10 cellular contexts compared by ENCODE assay signal in the genomic region with DNA sequence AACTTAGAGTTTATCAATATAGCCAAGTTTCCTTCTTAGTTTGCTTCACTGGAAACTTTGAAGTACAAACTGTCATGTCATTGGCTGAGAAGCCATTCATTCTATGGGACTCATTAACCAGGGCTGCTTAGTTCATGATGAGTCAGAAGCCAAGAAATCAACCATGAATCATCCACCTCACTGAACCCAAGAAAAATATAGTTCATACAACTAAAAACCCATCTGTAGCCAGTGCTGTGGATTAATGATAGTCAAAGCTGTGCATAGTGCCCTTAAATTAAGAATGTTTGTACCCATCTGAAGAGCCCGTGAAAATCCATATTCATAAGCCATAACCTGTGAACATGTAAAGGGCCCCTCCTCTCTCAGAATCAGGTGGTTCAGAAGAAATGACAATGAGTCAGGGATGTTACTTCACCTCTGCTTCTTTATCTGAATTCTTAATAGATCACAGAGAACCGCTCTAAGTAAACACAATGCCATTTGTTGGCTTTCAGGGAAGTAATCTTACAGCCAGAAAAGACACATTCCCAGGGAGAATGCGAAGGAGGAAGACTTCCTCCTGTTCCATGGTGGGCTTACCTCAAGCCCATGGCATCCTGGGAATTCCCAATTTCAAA. TPM values are rescaled to one million over a fixed set of nuclear protein-coding genes. Genes with fewer than 3 reads are reported as not detected.
DNase-seq lines count a peak whose midpoint lies in the region; ATAC-seq, FAIRE-seq and TF ChIP-seq lines count a peak whose summit lies in the region.
"Had no signal": no experiment of that assay in that cellular context is flagged by ENCODE, and none has a peak within 500 bp of the region (broad histone marks: within the 10 kb centered on the region; RNA-seq: fewer than 3 reads in every experiment).

No MANE protein-coding gene starts in this region.

- 48 to 60% methylated on average over 3 of the region's 3 CpGs for WGBS in pancreas, 2 donors

- H3K4me1 ChIP-seq in pancreas, result peaks cover 0 to 9% (median 0%) of the 10 kb centered on the region in 3 donors
- H3K4me1 ChIP-seq: parathyroid adenoma had no signal

- H3K9me3 ChIP-seq in pancreas, result no peaks in the 10 kb centered on the region

- peak overlapping the region in 2 of 4 donors; percentile 70 to 77 for H3K27ac ChIP-seq in pancreas
- H3K27ac ChIP-seq: parathyroid adenoma had no signal

- H3K4me3 ChIP-seq in GM06990 (replicated peaks; ENCODE audit: low read depth, low read length) (no peak overlapping the region), astrocyte of the spinal cord (ENCODE audit: low read depth, low read length) (no peak overlapping the region), pancreas (no peak overlapping the region)

- TF ChIP-seq CTCF in GM06990 (IDR thresholded peaks at IDR 0.05; ENCODE audit: insufficient read depth, low read length, poor library complexity, severe bottlenecking) (no peak), astrocyte of the spinal cord (IDR thresholded peaks at IDR 0.05; ENCODE audit: low read depth, low read length) (no peak), pancreas (IDR thresholded peaks at IDR 0.05) (no peak)

- no peaks in the 10 kb centered on the region for H3K36me3 ChIP-seq in GM06990 (ENCODE audit: control insufficient read depth, insufficient read depth, low read length)
- no peaks in the 10 kb centered on the region for H3K36me3 ChIP-seq in pancreas

- peak; percentile 57 for DNase-seq in GM06990 (ENCODE audit: extremely low read depth, insufficient read length)
- DNase-seq in HT-29 (ENCODE audit: low spot score), result peak; percentile 97
- DNase-seq in astrocyte of the spinal cord (ENCODE audit: low read depth, low spot score), result peak; percentile 95
- DNase-seq in pancreas, result no peak
- DNase-seq in cerebellar nuclear complex (lab: John Stamatoyannopoulos, UW), result no peak
- DNase-seq in stimulated activated CD4-positive, alpha-beta T cell treated with anti-CD3 and anti-CD28 coated beads, Interleukin-12 subunit alpha, Interleukin-12 subunit beta, amount 100 ng/mL, for 4 hours, result no peak
- DNase-seq in NCI-H1417 (lab: John Stamatoyannopoulos, UW), result no peak

- intact Hi-C loops in pancreas (cut with DNase I), result no loop called here

- in situ Hi-C loops in astrocyte of the spinal cord (cut with HindIII; ENCODE audit: low sequenced_read_pairs), result no loop called here

- no peaks in the 10 kb centered on the region for H3K27me3 ChIP-seq in GM06990 (replicated peaks; ENCODE audit: control insufficient read depth, insufficient read depth, low read length)
- no peaks in the 10 kb centered on the region for H3K27me3 ChIP-seq in pancreas

- ATAC-seq in GM21528 (IDR thresholded peaks at IDR 0.05; ENCODE audit: low FRiP score, unreplicated experiment), result peak; percentile 90
- ATAC-seq in pancreas, result peak; percentile 73 to 91 (median 82)

- FAIRE-seq in pancreas (lab: Jason Lieb, UNC), result no peak

RNA-seq across cellular contexts. Expression of gene MMP20, which starts 25.4 kb away (rescaled TPM):
- total RNA-seq in HT-29 (2014; rRNA removed; shearing (Covaris generic)), result not detected in 2 replicates
- total RNA-seq in pancreas, result not detected
- not detected for polyA plus RNA-seq in pancreas
- total RNA-seq: T-helper 1 cell treated with Interleukin-12 subunit alpha and Interleukin-12 subunit beta and Interleukin-4 antibody, amounts not matched to agents 30 ng/mL and 1 ng/mL, for 36 hours had no signal

Comparison
In these comparisons a context has a peak if more than half of its experiments do, and no peak if none do; other contexts are left out.
1. DNase-seq: peak in GM06990 (single experiment), HT-29 (single experiment) and astrocyte of the spinal cord (single experiment); none in pancreas (0 of 6), cerebellar nuclear complex (0 of 2), stimulated activated CD4-positive, alpha-beta T cell treated with anti-CD3 and anti-CD28 coated beads, Interleukin-12 subunit alpha, Interleukin-12 subunit beta, amount 100 ng/mL, for 4 hours (single experiment) and NCI-H1417 (0 of 3).